Comparison of ENCODE assay signal across 1 cellular context in the genomic region with DNA sequence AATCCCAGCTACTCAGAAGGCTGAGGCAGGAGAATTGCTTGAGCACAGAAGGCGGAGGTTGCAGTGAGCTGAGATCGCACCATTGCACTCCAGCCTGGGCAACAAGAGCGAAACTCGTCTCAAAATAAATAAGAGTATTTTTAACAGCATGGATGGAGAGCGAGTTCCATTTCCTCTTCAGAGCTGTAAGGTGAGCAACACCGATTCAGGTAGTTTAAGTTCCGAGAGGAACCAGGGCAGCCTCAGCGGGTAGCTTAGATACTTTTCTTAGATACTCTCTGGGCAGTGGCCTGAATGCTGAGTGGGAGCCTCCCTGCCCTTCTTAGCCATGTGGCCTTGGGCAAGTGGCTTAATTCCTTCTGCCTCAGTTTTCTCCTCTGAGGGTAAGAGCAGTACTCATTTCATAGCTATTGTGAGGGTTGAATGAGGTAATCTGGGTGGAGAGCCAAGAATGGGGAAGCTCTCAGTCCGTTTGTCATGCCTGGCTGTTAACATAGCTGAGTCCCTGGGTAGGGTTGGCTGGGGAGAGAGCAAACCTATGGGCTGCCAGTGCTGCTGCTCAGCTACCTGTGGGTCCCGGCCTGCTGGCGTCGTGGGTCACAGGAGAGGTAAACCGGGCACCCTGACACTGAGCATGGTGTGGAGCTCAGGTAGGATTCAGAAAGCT.
TF ChIP-seq lines count a peak whose summit lies in the region.

No MANE protein-coding gene starts in this region.

TF ChIP-seq in H1, 55 proteins besides CTCF, POLR2A, EP300 and RAD21:
- TF ChIP-seq, protein P1, sequence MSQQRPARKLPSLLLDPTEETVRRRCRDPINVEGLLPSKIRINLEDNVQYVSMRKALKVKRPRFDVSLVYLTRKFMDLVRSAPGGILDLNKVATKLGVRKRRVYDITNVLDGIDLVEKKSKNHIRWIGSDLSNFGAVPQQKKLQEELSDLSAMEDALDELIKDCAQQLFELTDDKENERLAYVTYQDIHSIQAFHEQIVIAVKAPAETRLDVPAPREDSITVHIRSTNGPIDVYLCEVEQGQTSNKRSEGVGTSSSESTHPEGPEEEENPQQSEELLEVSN (IDR thresholded peaks at IDR 0.05): no peak
- no peak for TF ChIP-seq SIN3A (conservative IDR thresholded peaks at IDR 0.05 in 1 of 2, IDR thresholded peaks at IDR 0.05 in 1 of 2; ENCODE audit: low read depth in 1 of 2, low read length in 2 of 2)
- TF ChIP-seq SIX5 (IDR thresholded peaks at IDR 0.05; ENCODE audit: low read depth, low read length): no peak
- TF ChIP-seq, protein P2, sequence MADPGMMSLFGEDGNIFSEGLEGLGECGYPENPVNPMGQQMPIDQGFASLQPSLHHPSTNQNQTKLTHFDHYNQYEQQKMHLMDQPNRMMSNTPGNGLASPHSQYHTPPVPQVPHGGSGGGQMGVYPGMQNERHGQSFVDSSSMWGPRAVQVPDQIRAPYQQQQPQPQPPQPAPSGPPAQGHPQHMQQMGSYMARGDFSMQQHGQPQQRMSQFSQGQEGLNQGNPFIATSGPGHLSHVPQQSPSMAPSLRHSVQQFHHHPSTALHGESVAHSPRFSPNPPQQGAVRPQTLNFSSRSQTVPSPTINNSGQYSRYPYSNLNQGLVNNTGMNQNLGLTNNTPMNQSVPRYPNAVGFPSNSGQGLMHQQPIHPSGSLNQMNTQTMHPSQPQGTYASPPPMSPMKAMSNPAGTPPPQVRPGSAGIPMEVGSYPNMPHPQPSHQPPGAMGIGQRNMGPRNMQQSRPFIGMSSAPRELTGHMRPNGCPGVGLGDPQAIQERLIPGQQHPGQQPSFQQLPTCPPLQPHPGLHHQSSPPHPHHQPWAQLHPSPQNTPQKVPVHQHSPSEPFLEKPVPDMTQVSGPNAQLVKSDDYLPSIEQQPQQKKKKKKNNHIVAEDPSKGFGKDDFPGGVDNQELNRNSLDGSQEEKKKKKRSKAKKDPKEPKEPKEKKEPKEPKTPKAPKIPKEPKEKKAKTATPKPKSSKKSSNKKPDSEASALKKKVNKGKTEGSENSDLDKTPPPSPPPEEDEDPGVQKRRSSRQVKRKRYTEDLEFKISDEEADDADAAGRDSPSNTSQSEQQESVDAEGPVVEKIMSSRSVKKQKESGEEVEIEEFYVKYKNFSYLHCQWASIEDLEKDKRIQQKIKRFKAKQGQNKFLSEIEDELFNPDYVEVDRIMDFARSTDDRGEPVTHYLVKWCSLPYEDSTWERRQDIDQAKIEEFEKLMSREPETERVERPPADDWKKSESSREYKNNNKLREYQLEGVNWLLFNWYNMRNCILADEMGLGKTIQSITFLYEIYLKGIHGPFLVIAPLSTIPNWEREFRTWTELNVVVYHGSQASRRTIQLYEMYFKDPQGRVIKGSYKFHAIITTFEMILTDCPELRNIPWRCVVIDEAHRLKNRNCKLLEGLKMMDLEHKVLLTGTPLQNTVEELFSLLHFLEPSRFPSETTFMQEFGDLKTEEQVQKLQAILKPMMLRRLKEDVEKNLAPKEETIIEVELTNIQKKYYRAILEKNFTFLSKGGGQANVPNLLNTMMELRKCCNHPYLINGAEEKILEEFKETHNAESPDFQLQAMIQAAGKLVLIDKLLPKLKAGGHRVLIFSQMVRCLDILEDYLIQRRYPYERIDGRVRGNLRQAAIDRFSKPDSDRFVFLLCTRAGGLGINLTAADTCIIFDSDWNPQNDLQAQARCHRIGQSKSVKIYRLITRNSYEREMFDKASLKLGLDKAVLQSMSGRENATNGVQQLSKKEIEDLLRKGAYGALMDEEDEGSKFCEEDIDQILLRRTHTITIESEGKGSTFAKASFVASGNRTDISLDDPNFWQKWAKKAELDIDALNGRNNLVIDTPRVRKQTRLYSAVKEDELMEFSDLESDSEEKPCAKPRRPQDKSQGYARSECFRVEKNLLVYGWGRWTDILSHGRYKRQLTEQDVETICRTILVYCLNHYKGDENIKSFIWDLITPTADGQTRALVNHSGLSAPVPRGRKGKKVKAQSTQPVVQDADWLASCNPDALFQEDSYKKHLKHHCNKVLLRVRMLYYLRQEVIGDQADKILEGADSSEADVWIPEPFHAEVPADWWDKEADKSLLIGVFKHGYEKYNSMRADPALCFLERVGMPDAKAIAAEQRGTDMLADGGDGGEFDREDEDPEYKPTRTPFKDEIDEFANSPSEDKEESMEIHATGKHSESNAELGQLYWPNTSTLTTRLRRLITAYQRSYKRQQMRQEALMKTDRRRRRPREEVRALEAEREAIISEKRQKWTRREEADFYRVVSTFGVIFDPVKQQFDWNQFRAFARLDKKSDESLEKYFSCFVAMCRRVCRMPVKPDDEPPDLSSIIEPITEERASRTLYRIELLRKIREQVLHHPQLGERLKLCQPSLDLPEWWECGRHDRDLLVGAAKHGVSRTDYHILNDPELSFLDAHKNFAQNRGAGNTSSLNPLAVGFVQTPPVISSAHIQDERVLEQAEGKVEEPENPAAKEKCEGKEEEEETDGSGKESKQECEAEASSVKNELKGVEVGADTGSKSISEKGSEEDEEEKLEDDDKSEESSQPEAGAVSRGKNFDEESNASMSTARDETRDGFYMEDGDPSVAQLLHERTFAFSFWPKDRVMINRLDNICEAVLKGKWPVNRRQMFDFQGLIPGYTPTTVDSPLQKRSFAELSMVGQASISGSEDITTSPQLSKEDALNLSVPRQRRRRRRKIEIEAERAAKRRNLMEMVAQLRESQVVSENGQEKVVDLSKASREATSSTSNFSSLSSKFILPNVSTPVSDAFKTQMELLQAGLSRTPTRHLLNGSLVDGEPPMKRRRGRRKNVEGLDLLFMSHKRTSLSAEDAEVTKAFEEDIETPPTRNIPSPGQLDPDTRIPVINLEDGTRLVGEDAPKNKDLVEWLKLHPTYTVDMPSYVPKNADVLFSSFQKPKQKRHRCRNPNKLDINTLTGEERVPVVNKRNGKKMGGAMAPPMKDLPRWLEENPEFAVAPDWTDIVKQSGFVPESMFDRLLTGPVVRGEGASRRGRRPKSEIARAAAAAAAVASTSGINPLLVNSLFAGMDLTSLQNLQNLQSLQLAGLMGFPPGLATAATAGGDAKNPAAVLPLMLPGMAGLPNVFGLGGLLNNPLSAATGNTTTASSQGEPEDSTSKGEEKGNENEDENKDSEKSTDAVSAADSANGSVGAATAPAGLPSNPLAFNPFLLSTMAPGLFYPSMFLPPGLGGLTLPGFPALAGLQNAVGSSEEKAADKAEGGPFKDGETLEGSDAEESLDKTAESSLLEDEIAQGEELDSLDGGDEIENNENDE (IDR thresholded peaks at IDR 0.05; ENCODE audit: insufficient replicate concordance, low read length): no peak
